ENCODE assay signal across 8 cellular contexts in genomic region chr12:130031571-130032189, GRCh38.
A peak's percentile ranks its signal among the peaks of the same experiment; 100 is the strongest.
DNase-seq lines count a peak whose midpoint lies in the region; ATAC-seq and TF ChIP-seq lines count a peak whose summit lies in the region.

No MANE protein-coding gene starts in this region.

- intact Hi-C loops in testis (cut with DNase I; ENCODE audit: low total_unique reads) = no loop called here

- H3K9ac ChIP-seq in DND-41 (ENCODE audit: low read depth, low read length) = no peak overlapping the region

- H3K4me1 ChIP-seq in DND-41 (ENCODE audit: insufficient read depth, low read length) (no peaks in the 10 kb centered on the region), testis (no peaks in the 10 kb centered on the region)

- TF ChIP-seq CTCF in DND-41 (IDR thresholded peaks at IDR 0.05; ENCODE audit: borderline replicate concordance, extremely low read depth, low read length, poor library complexity, severe bottlenecking) = peak; percentile 97
- TF ChIP-seq CTCF in nephron (IDR thresholded peaks at IDR 0.05; ENCODE audit: unreplicated experiment in 3 of 3) = peak; percentile 92 to 96 (median 96)
- peak; percentile 52 to 91 (median 69) for TF ChIP-seq CTCF in testis (IDR thresholded peaks at IDR 0.05)

- H3K4me3 Mint-ChIP-seq in effector memory CD8-positive, alpha-beta T cell = no peak overlapping the region
- no peak overlapping the region for H3K4me3 Mint-ChIP-seq in nephron

- no peak overlapping the region for H3K4me2 ChIP-seq in DND-41 (ENCODE audit: insufficient read depth, low read length)

- H3K4me3 ChIP-seq in DND-41 (ENCODE audit: low read depth in 1 of 2, low read length in 2 of 2) = no peak overlapping the region
- no peak overlapping the region for H3K4me3 ChIP-seq in testis

- H3K27me3 Mint-ChIP-seq in effector memory CD8-positive, alpha-beta T cell = peaks cover 13 to 28% of the 10 kb centered on the region in 2 donors
- H3K27me3 Mint-ChIP-seq in nephron (ENCODE audit: low read depth) = peaks cover 79% of the 10 kb centered on the region

- no peaks in the 10 kb centered on the region for H3K4me1 Mint-ChIP-seq in effector memory CD8-positive, alpha-beta T cell (ENCODE audit: low read depth in 2 of 2)
- H3K4me1 Mint-ChIP-seq in nephron = no peaks in the 10 kb centered on the region

- H4K20me1 ChIP-seq in DND-41 (ENCODE audit: insufficient read depth, low read length) = no peaks in the 10 kb centered on the region; the same call in 1 of the 2 replicates

- no peak overlapping the region for H3K27ac Mint-ChIP-seq in effector memory CD8-positive, alpha-beta T cell
- no peak overlapping the region for H3K27ac Mint-ChIP-seq in nephron

- H3K36me3 ChIP-seq in DND-41 (ENCODE audit: insufficient read depth, low read length) (no peaks in the 10 kb centered on the region), testis (ENCODE audit: low read depth, missing control alignments) (no peaks in the 10 kb centered on the region)

- peaks cover 13% of the 10 kb centered on the region for H3K27me3 ChIP-seq in DND-41 (ENCODE audit: insufficient read depth, low read length, poor library complexity)
- H3K27me3 ChIP-seq in testis = no peaks in the 10 kb centered on the region

- H3K9me3 ChIP-seq in DND-41 (ENCODE audit: insufficient read depth, low read length, severe bottlenecking) (no peaks in the 10 kb centered on the region), testis (no peaks in the 10 kb centered on the region)

- no peaks in the 10 kb centered on the region for H3K79me2 ChIP-seq in DND-41 (ENCODE audit: insufficient read depth, low read length)

- whole genome bisulfite sequencing in testis, 2 donors = 11 to 15% methylated on average over 12 of the region's 12 CpGs

- no peaks in the 10 kb centered on the region for H3K9me3 Mint-ChIP-seq in effector memory CD8-positive, alpha-beta T cell
- no peaks in the 10 kb centered on the region for H3K9me3 Mint-ChIP-seq in nephron

- no peak overlapping the region for H3K27ac ChIP-seq in DND-41 (ENCODE audit: low read length)
- H3K27ac ChIP-seq in testis = no peak overlapping the region

- peak; percentile 72 for DNase-seq in DND-41
- DNase-seq in NCI-H1105 treated with DMSO at 0.1 percent for 48 hours (lab: John Stamatoyannopoulos, UW) = peak; percentile 35
- peak; percentile 30 to 40 for DNase-seq in activated CD4-positive, alpha-beta T cell treated with anti-CD3 and anti-CD28 coated beads, Interleukin-2, amount 50 U/mL, for 4 hours
- peak; percentile 27 to 42 (median 32) for DNase-seq in effector memory CD8-positive, alpha-beta T cell
- DNase-seq in testis = peak; percentile 84
- DNase-seq in HCEC 1CT = no peak

- ATAC-seq in DND-41 (ENCODE audit: insufficient read depth, low read depth) = peak; percentile 78
- ATAC-seq in GM21529 (IDR thresholded peaks at IDR 0.05; ENCODE audit: unreplicated experiment) = peak; percentile 77
- ATAC-seq in effector memory CD8-positive, alpha-beta T cell (replicated peaks) = no peak

- H2AFZ ChIP-seq in DND-41 (ENCODE audit: low read depth, low read length) = no peak overlapping the region

- no peak for TF ChIP-seq POLR2A in testis (IDR thresholded peaks at IDR 0.05)

- no peaks in the 10 kb centered on the region for H3K36me3 Mint-ChIP-seq in effector memory CD8-positive, alpha-beta T cell (ENCODE audit: insufficient read depth)
- no peaks in the 10 kb centered on the region for H3K36me3 Mint-ChIP-seq in nephron (ENCODE audit: low read depth)
